ENCODE assay signal across 14 cellular contexts in genomic region chr6:32867022-32867477, GRCh38. TPM values are rescaled to one million over a fixed set of nuclear protein-coding genes. Genes with fewer than 3 reads are reported as not detected.
DNase-seq lines count a peak whose midpoint lies in the region; ATAC-seq, FAIRE-seq and TF ChIP-seq lines count a peak whose summit lies in the region.
"Had no signal": no experiment of that assay in that cellular context is flagged by ENCODE, and none has a peak within 500 bp of the region (broad histone marks: within the 10 kb centered on the region; RNA-seq: fewer than 3 reads in every experiment).

No MANE protein-coding gene starts in this region.

- DNase-seq in CD4-positive, alpha-beta memory T cell = peak in 1 of 5 donors; percentile 15
- no peak for DNase-seq in GM18507 (ENCODE audit: extremely low spot score, insufficient read length, low read depth)
- no peak for DNase-seq in hepatocyte (ENCODE audit: low spot score)
- no peak for DNase-seq in putamen (ENCODE audit: low spot score)
- no peak for DNase-seq in hypothalamus (lab: John Stamatoyannopoulos, UW)
- no peak for DNase-seq in OCI-M2 (lab: John Stamatoyannopoulos, UW; ENCODE audit: unreplicated experiment)
- DNase-seq: activated CD4-positive, alpha-beta T cell treated with anti-CD3 and anti-CD28 coated beads for 48 hours; DMS 273 treated with DMSO at 0.1 percent for 48 hours; NCI-H2029 had no signal

- peak overlapping the region in 5 of 8 donors; percentile 29 to 71 (median 56) for H3K4me3 Mint-ChIP-seq in CD4-positive, alpha-beta memory T cell
- H3K4me3 Mint-ChIP-seq: brain had no signal

- H3K79me2 ChIP-seq in OCI-LY3 (ENCODE audit: low read length) = no peaks in the 10 kb centered on the region
- H3K79me2 ChIP-seq in hepatocyte = no peaks in the 10 kb centered on the region

- H3K36me3 ChIP-seq in CD4-positive, alpha-beta memory T cell (ENCODE audit: insufficient read depth, low read length) = no peaks in the 10 kb centered on the region
- H3K36me3 ChIP-seq in OCI-LY3 (replicated peaks; ENCODE audit: low read depth, low read length) (no peaks in the 10 kb centered on the region), hepatocyte (replicated peaks; ENCODE audit: insufficient read depth, low read depth) (no peaks in the 10 kb centered on the region)

- H3K4me1 Mint-ChIP-seq in CD4-positive, alpha-beta memory T cell = peaks cover 20 to 35% (median 28%) of the 10 kb centered on the region in 4 donors
- H3K4me1 Mint-ChIP-seq: brain had no signal

- no peaks in the 10 kb centered on the region for H3K9me3 ChIP-seq in CD4-positive, alpha-beta memory T cell (ENCODE audit: control insufficient read depth in 1 of 2, low read length in 2 of 2)
- no peaks in the 10 kb centered on the region for H3K9me3 ChIP-seq in OCI-LY3 (ENCODE audit: insufficient read depth, low read length)
- H3K9me3 ChIP-seq in hepatocyte (ENCODE audit: low read depth) = no peaks in the 10 kb centered on the region

- POLR2A ChIA-PET in CD4-positive, alpha-beta memory T cell (lab: Charles Lee; ENCODE audit: partially characterized antibody) = interaction anchor here (1.5 to 6.9 kb wide), 5 partner anchors 11 to 106 kb away, joined by 3 to 270 read pairs (median 30); partner anchors contain the start of genes PSMB8, PSMB9, TAP1 and TAP2

- WGBS in hepatocyte (ENCODE audit: low lambda C conversion rate, missing lambda C conversion rate) = 63% methylated on average over 3 of the region's 3 CpGs

- H3K9me2 ChIP-seq in hepatocyte (replicated peaks; ENCODE audit: insufficient read depth) = no peaks in the 10 kb centered on the region

- intact Hi-C loops in CD4-positive, alpha-beta memory T cell (cut with micrococcal nuclease) = loop anchor here (5.0 kb wide), 1 partner anchor 435 kb away; no protein-coding TSS in a partner anchor

- peak overlapping the region; percentile 10 for H3K27ac ChIP-seq in CD4-positive, alpha-beta memory T cell (ENCODE audit: low read depth, low read length)
- H3K27ac ChIP-seq in OCI-LY3 (ENCODE audit: low read length) (peak overlapping the region; percentile 70), hepatocyte (no peak overlapping the region)

- H3K4me2 ChIP-seq in OCI-LY3 (ENCODE audit: low read length) = peak overlapping the region; percentile 67
- peak overlapping the region; percentile 0 for H3K4me2 ChIP-seq in hepatocyte

- TF ChIP-seq CTCF in OCI-LY3 (IDR thresholded peaks at IDR 0.05; ENCODE audit: low read depth, low read length) = no peak
- TF ChIP-seq CTCF in hepatocyte (IDR thresholded peaks at IDR 0.05; ENCODE audit: poor library complexity) = no peak

- FAIRE-seq in GM18507 (lab: Jason Lieb, UNC) = peak; percentile 91

- peak overlapping the region; percentile 38 to 93 (median 78) for H3K27ac Mint-ChIP-seq in CD4-positive, alpha-beta memory T cell
- H3K27ac Mint-ChIP-seq: brain had no signal

- H3K36me3 Mint-ChIP-seq in CD4-positive, alpha-beta memory T cell = peaks cover 3 to 8% of the 10 kb centered on the region in 2 donors
- H3K36me3 Mint-ChIP-seq: brain had no signal

- peaks cover 0 to 2% (median 0%) of the 10 kb centered on the region in 8 donors for H3K9me3 Mint-ChIP-seq in CD4-positive, alpha-beta memory T cell

- peaks cover 21% of the 10 kb centered on the region for H3K4me1 ChIP-seq in CD4-positive, alpha-beta memory T cell (ENCODE audit: insufficient read depth, low read length)
- peaks cover 39% of the 10 kb centered on the region for H3K4me1 ChIP-seq in OCI-LY3 (ENCODE audit: low read length)
- H3K4me1 ChIP-seq in hepatocyte (ENCODE audit: insufficient read depth) = no peaks in the 10 kb centered on the region

- no peak overlapping the region for H3K4me3 ChIP-seq in CD4-positive, alpha-beta memory T cell (ENCODE audit: low read length in 2 of 2)
- peak overlapping the region; percentile 33 for H3K4me3 ChIP-seq in OCI-LY3 (ENCODE audit: low read length)
- no peak overlapping the region for H3K4me3 ChIP-seq in hepatocyte

- H3K27me3 ChIP-seq in CD4-positive, alpha-beta memory T cell (ENCODE audit: insufficient read depth, low read length) = no peaks in the 10 kb centered on the region
- peaks cover 15% of the 10 kb centered on the region for H3K27me3 ChIP-seq in OCI-LY3 (ENCODE audit: low read depth, low read length)
- H3K27me3 ChIP-seq in hepatocyte = peaks cover 24% of the 10 kb centered on the region

- CTCF ChIA-PET in CD4-positive, alpha-beta memory T cell (lab: Charles Lee; ENCODE audit: partially characterized antibody) = interaction anchor here (0.7 to 10.8 kb wide), 22 partner anchors 11 to 453 kb away, joined by 3 to 263 read pairs (median 12); partner anchors contain the start of genes HLA-DMB, PSMB8, PSMB9 and TAP1

- H4K20me1 ChIP-seq in OCI-LY3 (ENCODE audit: insufficient read depth, low read length) (no peaks in the 10 kb centered on the region), hepatocyte (ENCODE audit: insufficient read depth, poor library complexity, severe bottlenecking) (no peaks in the 10 kb centered on the region)

- 0 out of 2 replicates have a peak overlapping the region, but pooled peaks have one; percentile 14 for H2AFZ ChIP-seq in OCI-LY3 (ENCODE audit: low read depth, low read length)
- H2AFZ ChIP-seq in hepatocyte = no peak overlapping the region

- H3K9ac ChIP-seq in OCI-LY3 (ENCODE audit: low read length) = peak overlapping the region; percentile 50

- peaks cover 0 to 3% of the 10 kb centered on the region in 2 donors for H3K27me3 Mint-ChIP-seq in CD4-positive, alpha-beta memory T cell

- ATAC-seq in HG03095 (IDR thresholded peaks at IDR 0.05; ENCODE audit: unreplicated experiment) = no peak

RNA-seq across cellular contexts. Expression of gene PSMB9, which starts 13.1 kb away (rescaled TPM):
- 100 to 1,000 TPM; 141 to 144 TPM for total RNA-seq in CD4-positive, alpha-beta memory T cell
- 100 to 1,000 TPM; 501 to 763 TPM for polyA plus RNA-seq in CD4-positive, alpha-beta memory T cell
- total RNA-seq in hepatocyte = 1.3 TPM in 1 of 2 replicates, not detected in the other
- 3.1 and 3.3 TPM in 2 replicates for polyA plus RNA-seq in hepatocyte

RNA-seq across cellular contexts. Expression of gene TAP1, which starts 13.5 kb away (rescaled TPM):
- total RNA-seq in CD4-positive, alpha-beta memory T cell = 100 to 1,000 TPM; 136 to 141 TPM
- 100 to 1,000 TPM; 300 to 324 TPM for polyA plus RNA-seq in CD4-positive, alpha-beta memory T cell
- total RNA-seq in hepatocyte = 13.7 and 15.2 TPM in 2 replicates
- 11.0 and 14.1 TPM in 2 replicates for polyA plus RNA-seq in hepatocyte

RNA-seq across cellular contexts. Expression of gene PSMB8, which starts 23.2 kb away (rescaled TPM):
- 100 to 1,000 TPM; 134 to 138 TPM for total RNA-seq in CD4-positive, alpha-beta memory T cell
- 100 to 1,000 TPM; 363 to 426 TPM for polyA plus RNA-seq in CD4-positive, alpha-beta memory T cell
- 19.1 and 25.7 TPM in 2 replicates for total RNA-seq in hepatocyte
- 18.6 and 36.7 TPM in 2 replicates for polyA plus RNA-seq in hepatocyte

RNA-seq across cellular contexts. Expression of gene TAP2, which starts 28.5 kb away (rescaled TPM):
- 100 to 1,000 TPM; 106 to 112 TPM for total RNA-seq in CD4-positive, alpha-beta memory T cell
- polyA plus RNA-seq in CD4-positive, alpha-beta memory T cell = 10 to 100 TPM; 11.0 to 16.5 TPM
- 5.9 and 11.7 TPM in 2 replicates for total RNA-seq in hepatocyte
- 1.2 and 1.7 TPM in 2 replicates for polyA plus RNA-seq in hepatocyte

RNA-seq across cellular contexts. Expression of gene HLA-DOB, which starts 50.2 kb away (rescaled TPM):
- total RNA-seq in CD4-positive, alpha-beta memory T cell = 1 to 10 TPM in 1 of 2 experiments, under 1 TPM in 1; 0.61 to 1.1 TPM
- 1 to 10 TPM in 1 of 2 donors, under 1 TPM in 1; 0.22 to 2.8 TPM for polyA plus RNA-seq in CD4-positive, alpha-beta memory T cell
- total RNA-seq in hepatocyte = not detected in 2 replicates
- polyA plus RNA-seq in hepatocyte = 0.94 TPM in 1 of 2 replicates, not detected in the other
- total RNA-seq: HT-29, skeletal muscle tissue had no signal

Comparison
In these comparisons a context has a peak if more than half of its experiments do, and no peak if none do; other contexts are left out.
1. RNA of gene PSMB9, which starts 13.1 kb away (total RNA-seq): 141 to 144 TPM in CD4-positive, alpha-beta memory T cell; 1.3 TPM in hepatocyte; every median in the first group is over 10 times any median in the second.